28 cellular contexts compared by ENCODE assay signal in the genomic region with DNA sequence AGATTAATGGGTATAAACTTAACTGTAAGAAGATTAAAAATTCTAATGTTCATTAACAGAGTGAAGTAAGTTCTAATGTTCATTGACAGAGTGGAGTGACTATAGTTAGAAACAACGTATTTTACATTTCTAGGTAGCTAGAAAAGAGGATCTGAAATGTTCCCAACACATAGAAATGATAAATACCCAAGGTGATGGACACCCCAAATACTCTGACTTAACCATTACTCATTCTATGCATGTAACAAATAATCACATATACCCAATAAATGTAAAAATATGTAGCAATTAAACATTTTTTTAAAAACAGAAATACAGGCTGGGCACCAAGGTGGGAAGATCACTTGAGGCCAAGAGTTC.
DNase-seq lines count a peak whose midpoint lies in the region; ATAC-seq, FAIRE-seq and TF ChIP-seq lines count a peak whose summit lies in the region.
"Had no signal": no experiment of that assay in that cellular context is flagged by ENCODE, and none has a peak within 500 bp of the region (broad histone marks: within the 10 kb centered on the region; RNA-seq: fewer than 3 reads in every experiment).

No MANE protein-coding gene starts in this region.

- H3K27me3 ChIP-seq in adipocyte (replicated peaks; ENCODE audit: control insufficient read depth, insufficient read depth, low read length) = no peaks in the 10 kb centered on the region
- H3K27me3 ChIP-seq: dorsolateral prefrontal cortex, suprapubic skin had no signal

- peaks cover 34% of the 10 kb centered on the region for H3K4me1 ChIP-seq in adipocyte (ENCODE audit: control insufficient read depth, insufficient read depth, low read length)

- H3K4me3 Mint-ChIP-seq in HFFc6 (no peak overlapping the region), osteocyte (ENCODE audit: unreplicated experiment) (no peak overlapping the region)
- H3K4me3 Mint-ChIP-seq: activated CD4-positive, alpha-beta T cell treated with anti-CD3 and anti-CD28 coated beads, Interleukin-2, amount 10 ng/mL, durations not matched to agents 7 days and 5 days; activated CD8-positive, alpha-beta memory T cell treated with anti-CD3 and anti-CD28 coated beads, Interleukin-2, amount 10 ng/mL, durations not matched to agents 7 days and 5 days; activated T-helper 1 cell treated with anti-CD3 and anti-CD28 coated beads, Interleukin-12 subunit alpha, Interleukin-12 subunit beta, Interleukin-2, Interleukin-4 antibody, amounts not matched to agents 30 ng/mL and 10 ng/mL and 1 ng/mL, durations not matched to agents 14 hours and 24 hours and 36 hours had no signal

- no peaks in the 10 kb centered on the region for H3K27me3 Mint-ChIP-seq in HFFc6 (ENCODE audit: insufficient read depth)
- H3K27me3 Mint-ChIP-seq in osteocyte (ENCODE audit: unreplicated experiment) = no peaks in the 10 kb centered on the region
- H3K27me3 Mint-ChIP-seq: activated CD4-positive, alpha-beta T cell treated with anti-CD3 and anti-CD28 coated beads, Interleukin-2, amount 10 ng/mL, durations not matched to agents 7 days and 5 days; activated CD8-positive, alpha-beta memory T cell treated with anti-CD3 and anti-CD28 coated beads, Interleukin-2, amount 10 ng/mL, durations not matched to agents 7 days and 5 days had no signal

- H3K9ac ChIP-seq in adipocyte (ENCODE audit: low read length) = peak overlapping the region; percentile 3

- DNase-seq in D721Med (ENCODE audit: insufficient read length, low spot score) (no peak), HFFc6 (no peak), adipocyte (ENCODE audit: low read depth) (no peak), osteocyte (ENCODE audit: extremely low spot score, unreplicated experiment) (no peak), SK-N-DZ (ENCODE audit: low spot score) (no peak), NCI-H1092 treated with DMSO at 0.1 percent for 48 hours (lab: John Stamatoyannopoulos, UW) (no peak)
- DNase-seq: activated CD4-positive, alpha-beta T cell treated with anti-CD3 and anti-CD28 coated beads, Interleukin-2, amount 10 ng/mL, durations not matched to agents 7 days and 5 days; activated CD8-positive, alpha-beta memory T cell treated with anti-CD3 and anti-CD28 coated beads, Interleukin-2, amount 10 ng/mL, durations not matched to agents 7 days and 5 days; aorta; caudate nucleus; COR-L47; DMS79 treated with DMSO at 0.1 percent for 48 hours; dorsolateral prefrontal cortex; HCEC 1CT; head of caudate nucleus; KBM-7; kidney glomerular epithelial cell; NCI-H146; small intestine; stimulated activated CD4-positive, alpha-beta T cell treated with anti-CD3 and anti-CD28 coated beads, Interleukin-1b, Interleukin-23, amount 100 ng/mL, for 48 hours had no signal

- no peak for TF ChIP-seq CTCF in D721Med (IDR thresholded peaks at IDR 0.05; ENCODE audit: insufficient read depth, missing control alignments)
- TF ChIP-seq CTCF in HFFc6 (IDR thresholded peaks at IDR 0.05) = no peak
- TF ChIP-seq CTCF in osteocyte (IDR thresholded peaks at IDR 0.05) = no peak

- no peak overlapping the region for H3K4me3 ChIP-seq in adipocyte (ENCODE audit: low read length)
- H3K4me3 ChIP-seq: dorsolateral prefrontal cortex, suprapubic skin had no signal

- H3K4me1 Mint-ChIP-seq in HFFc6 (ENCODE audit: low read depth) (peaks cover 63% of the 10 kb centered on the region), osteocyte (ENCODE audit: unreplicated experiment) (peaks cover 67% of the 10 kb centered on the region)
- H3K4me1 Mint-ChIP-seq: activated CD4-positive, alpha-beta T cell treated with anti-CD3 and anti-CD28 coated beads, Interleukin-2, amount 10 ng/mL, durations not matched to agents 7 days and 5 days; activated CD8-positive, alpha-beta memory T cell treated with anti-CD3 and anti-CD28 coated beads, Interleukin-2, amount 10 ng/mL, durations not matched to agents 7 days and 5 days had no signal

- no peaks in the 10 kb centered on the region for H3K36me3 ChIP-seq in adipocyte (ENCODE audit: control insufficient read depth, insufficient read depth, low read length, severe bottlenecking)
- H3K36me3 ChIP-seq: suprapubic skin had no signal

- no peaks in the 10 kb centered on the region for H3K9me3 Mint-ChIP-seq in HFFc6
- H3K9me3 Mint-ChIP-seq in osteocyte (ENCODE audit: unreplicated experiment) = no peaks in the 10 kb centered on the region
- H3K9me3 Mint-ChIP-seq: activated CD4-positive, alpha-beta T cell treated with anti-CD3 and anti-CD28 coated beads, Interleukin-2, amount 10 ng/mL, durations not matched to agents 7 days and 5 days; activated naive CD4-positive, alpha-beta T cell treated with anti-CD3 and anti-CD28 coated beads, Interleukin-2, amount 50 U/mL, for 72 hours; activated T-helper 1 cell treated with anti-CD3 and anti-CD28 coated beads, Interleukin-12 subunit alpha, Interleukin-12 subunit beta, Interleukin-2, Interleukin-4 antibody, amounts not matched to agents 30 ng/mL and 10 ng/mL and 1 ng/mL, durations not matched to agents 14 hours and 24 hours and 36 hours had no signal

- ATAC-seq in HG03108 (IDR thresholded peaks at IDR 0.05; ENCODE audit: unreplicated experiment) (no peak), HG03442 (IDR thresholded peaks at IDR 0.05; ENCODE audit: unreplicated experiment) (no peak)
- ATAC-seq: activated CD8-positive, alpha-beta memory T cell treated with anti-CD3 and anti-CD28 coated beads, Interleukin-2, amount 10 ng/mL, durations not matched to agents 7 days and 5 days; activated naive CD4-positive, alpha-beta T cell treated with anti-CD3 and anti-CD28 coated beads, Interleukin-2, amount 50 U/mL, for 72 hours had no signal

- H3K36me3 Mint-ChIP-seq in HFFc6 (ENCODE audit: low read depth) (no peaks in the 10 kb centered on the region; the same call in 1 of the 2 replicates), osteocyte (ENCODE audit: unreplicated experiment) (no peaks in the 10 kb centered on the region)
- H3K36me3 Mint-ChIP-seq: activated CD8-positive, alpha-beta memory T cell treated with anti-CD3 and anti-CD28 coated beads, Interleukin-2, amount 10 ng/mL, durations not matched to agents 7 days and 5 days; activated naive CD4-positive, alpha-beta T cell treated with anti-CD3 and anti-CD28 coated beads, Interleukin-2, amount 50 U/mL, for 72 hours had no signal

- 0 out of 2 replicates have a peak overlapping the region, but pooled peaks have one; percentile 2 for H3K27ac Mint-ChIP-seq in HFFc6
- H3K27ac Mint-ChIP-seq in osteocyte (ENCODE audit: unreplicated experiment) = peak overlapping the region; percentile 68
- H3K27ac Mint-ChIP-seq: activated CD4-positive, alpha-beta T cell treated with anti-CD3 and anti-CD28 coated beads, Interleukin-2, amount 10 ng/mL, durations not matched to agents 7 days and 5 days; activated CD8-positive, alpha-beta memory T cell treated with anti-CD3 and anti-CD28 coated beads, Interleukin-2, amount 10 ng/mL, durations not matched to agents 7 days and 5 days; activated naive CD4-positive, alpha-beta T cell treated with anti-CD3 and anti-CD28 coated beads, Interleukin-2, amount 50 U/mL, for 72 hours; activated T-helper 1 cell treated with anti-CD3 and anti-CD28 coated beads, Interleukin-12 subunit alpha, Interleukin-12 subunit beta, Interleukin-2, Interleukin-4 antibody, amounts not matched to agents 30 ng/mL and 10 ng/mL and 1 ng/mL, durations not matched to agents 14 hours and 24 hours and 36 hours had no signal

- FAIRE-seq in D721Med (lab: Jason Lieb, UNC) = peak; percentile 53
- FAIRE-seq: endothelial cell of umbilical vein, GM12892, HTR-8/SVneo, small intestine had no signal

- H3K9me3 ChIP-seq in adipocyte (ENCODE audit: control insufficient read depth, low read length) = no peaks in the 10 kb centered on the region
- H3K9me3 ChIP-seq: suprapubic skin had no signal
